In genomic region chr10:43930777-43931176, GRCh38 we compare ENCODE assay signal across 15 cellular contexts.
"Had no signal": no experiment of that assay in that cellular context is flagged by ENCODE, and none has a peak within 500 bp of the region (broad histone marks: within the 10 kb centered on the region; RNA-seq: fewer than 3 reads in every experiment).

No MANE protein-coding gene starts in this region.

- H3K4me1 Mint-ChIP-seq: activated B cell treated with CpG ODN at 0.5 μM for 24 hours; activated naive CD8-positive, alpha-beta T cell treated with anti-CD3 and anti-CD28 coated beads for 36 hours; activated T-helper 17 cell treated with anti-CD3 and anti-CD28 coated beads, Interleukin-2, amount 50 U/mL, for 72 hours; stimulated activated memory B cell treated with anti-CD40 and anti-IgM and Interleukin-4, amounts not matched to agents 10 μg/mL and 1 μg/mL and 100 μg/mL, for 72 hours; T-cell had no signal

- H3K27ac ChIP-seq: left ventricle myocardium inferior, testis, upper lobe of left lung had no signal

- ATAC-seq: activated CD8-positive, alpha-beta T cell treated with anti-CD3 and anti-CD28 coated beads for 36 hours; activated T-helper 17 cell treated with anti-CD3 and anti-CD28 coated beads, Interleukin-2, amount 50 U/mL, for 72 hours; stimulated activated memory B cell treated with anti-CD40 and anti-IgM and Interleukin-4, amounts not matched to agents 10 μg/mL and 1 μg/mL and 100 μg/mL, for 72 hours; T-cell had no signal

- H3K4me3 ChIP-seq: left ventricle myocardium inferior, testis, upper lobe of left lung had no signal

- H3K27me3 ChIP-seq: testis, upper lobe of left lung had no signal

- H3K9me3 ChIP-seq: testis, upper lobe of left lung had no signal

- FAIRE-seq: frontal cortex had no signal

- H3K9me3 Mint-ChIP-seq: activated CD8-positive, alpha-beta T cell treated with anti-CD3 and anti-CD28 coated beads for 36 hours; activated naive CD8-positive, alpha-beta T cell treated with anti-CD3 and anti-CD28 coated beads for 36 hours; activated T-helper 17 cell treated with anti-CD3 and anti-CD28 coated beads, Interleukin-2, amount 50 U/mL, for 72 hours; T-cell had no signal

- H3K27ac Mint-ChIP-seq: activated B cell treated with CpG ODN at 0.5 μM for 24 hours; activated CD8-positive, alpha-beta T cell treated with anti-CD3 and anti-CD28 coated beads for 36 hours; activated naive CD8-positive, alpha-beta T cell treated with anti-CD3 and anti-CD28 coated beads for 36 hours; activated T-helper 17 cell treated with anti-CD3 and anti-CD28 coated beads, Interleukin-2, amount 50 U/mL, for 72 hours; nephron progenitor cell; stimulated activated memory B cell treated with anti-CD40 and anti-IgM and Interleukin-4, amounts not matched to agents 10 μg/mL and 1 μg/mL and 100 μg/mL, for 72 hours; T-cell had no signal

- H3K4me3 Mint-ChIP-seq: activated B cell treated with CpG ODN at 0.5 μM for 24 hours; activated CD8-positive, alpha-beta T cell treated with anti-CD3 and anti-CD28 coated beads for 36 hours; activated naive CD8-positive, alpha-beta T cell treated with anti-CD3 and anti-CD28 coated beads for 36 hours; activated T-helper 17 cell treated with anti-CD3 and anti-CD28 coated beads, Interleukin-2, amount 50 U/mL, for 72 hours; nephron progenitor cell; stimulated activated memory B cell treated with anti-CD40 and anti-IgM and Interleukin-4, amounts not matched to agents 10 μg/mL and 1 μg/mL and 100 μg/mL, for 72 hours; T-cell had no signal

- DNase-seq: activated B cell treated with CpG ODN at 0.5 μM for 24 hours; activated CD4-positive, alpha-beta T cell treated with anti-CD3 and anti-CD28 coated beads for 4 hours; activated CD8-positive, alpha-beta T cell treated with anti-CD3 and anti-CD28 coated beads for 36 hours; activated naive CD4-positive, alpha-beta T cell; activated naive CD8-positive, alpha-beta T cell treated with anti-CD3 and anti-CD28 coated beads for 36 hours; activated T-cell treated with anti-CD3 and anti-CD28 coated beads, Interleukin-2, amount 50 U/mL, for 1 hour; left ventricle myocardium inferior; nephron progenitor cell; occipital lobe; T-cell; testis had no signal

- H3K36me3 Mint-ChIP-seq: activated naive CD8-positive, alpha-beta T cell treated with anti-CD3 and anti-CD28 coated beads for 36 hours; stimulated activated memory B cell treated with anti-CD40 and anti-IgM and Interleukin-4, amounts not matched to agents 10 μg/mL and 1 μg/mL and 100 μg/mL, for 72 hours; T-cell had no signal

- H3K36me3 ChIP-seq: left ventricle myocardium inferior, upper lobe of left lung had no signal

- H3K4me1 ChIP-seq: testis, upper lobe of left lung had no signal
